ENCODE assay signal across 8 cellular contexts in genomic region chr7:129218514-129219036, GRCh38. TPM values are rescaled to one million over a fixed set of nuclear protein-coding genes. Genes with fewer than 3 reads are reported as not detected.
DNase-seq lines count a peak whose midpoint lies in the region; FAIRE-seq and TF ChIP-seq lines count a peak whose summit lies in the region.

No MANE protein-coding gene starts in this region.

- H3K4me3 ChIP-seq in parathyroid adenoma (ENCODE audit: low read depth, low read length), result no peak overlapping the region
- H3K4me3 ChIP-seq in tibial nerve, result no peak overlapping the region

- 15 to 16% methylated on average over 8 to 9 of the region's 9 CpGs for WGBS in tibial nerve, 2 donors

- in situ Hi-C loops in ACHN (cut with HindIII; ENCODE audit: low pct_ligation_motif_present, low pct_unique_long_range_greater_than_20kb, low sequenced_read_pairs), result no loop called here

- H3K9me3 ChIP-seq in parathyroid adenoma (ENCODE audit: control insufficient read depth, low read length), result no peaks in the 10 kb centered on the region
- H3K9me3 ChIP-seq in tibial nerve, result no peaks in the 10 kb centered on the region

- H3K27ac ChIP-seq in parathyroid adenoma (no peak overlapping the region), tibial nerve (no peak overlapping the region)

- no peak overlapping the region for H3K9ac ChIP-seq in parathyroid adenoma

- FAIRE-seq in GM19239 (lab: Jason Lieb, UNC), result peak; percentile 77

- TF ChIP-seq POLR2A in tibial nerve (IDR thresholded peaks at IDR 0.05), result no peak

- H3K36me3 ChIP-seq in parathyroid adenoma (ENCODE audit: control insufficient read depth, insufficient read depth, low read length) (no peaks in the 10 kb centered on the region), tibial nerve (no peaks in the 10 kb centered on the region)

- no peak for TF ChIP-seq EP300 in tibial nerve (IDR thresholded peaks at IDR 0.05)

- H2AFZ ChIP-seq in parathyroid adenoma, result peak overlapping the region; percentile 63

- H3K4me1 ChIP-seq in parathyroid adenoma (no peaks in the 10 kb centered on the region), tibial nerve (peaks cover 0 to 12% (median 0%) of the 10 kb centered on the region in 4 donors)

- H3K27me3 ChIP-seq in parathyroid adenoma (ENCODE audit: control insufficient read depth, insufficient read depth, low read length) (no peaks in the 10 kb centered on the region), tibial nerve (no peaks in the 10 kb centered on the region)

- DNase-seq in ACHN (peak; percentile 91), GM19239 (ENCODE audit: insufficient read length, low spot score) (peak; percentile 67), NCI-H1105 (lab: John Stamatoyannopoulos, UW) (peak; percentile 76), SK-N-DZ (ENCODE audit: low spot score) (peak; percentile 89), glomerular visceral epithelial cell (ENCODE audit: extremely low spot score) (peak; percentile 76), tibial nerve (ENCODE audit: low spot score in 2 of 2) (peak; percentile 80 to 95)
- DNase-seq in activated naive CD4-positive, alpha-beta T cell (lab: John Stamatoyannopoulos, UW), result peak; percentile 45 to 67 (median 56)

- no peaks in the 10 kb centered on the region for H3K79me2 ChIP-seq in parathyroid adenoma

- peak; percentile 95 for TF ChIP-seq CTCF in parathyroid adenoma (IDR thresholded peaks at IDR 0.05)
- peak; percentile 79 to 93 (median 89) for TF ChIP-seq CTCF in tibial nerve (IDR thresholded peaks at IDR 0.05)

- H3K4me2 ChIP-seq in parathyroid adenoma (ENCODE audit: low read length), result no peak overlapping the region

RNA-seq across cellular contexts. Expression of gene AHCYL2, which starts 6.3 kb away (rescaled TPM):
- polyA plus RNA-seq in SK-N-DZ (2014; cell fraction: cytosol; rRNA removed), result 11.1 TPM in 2 replicates
- 16.0 and 25.0 TPM in 2 replicates for polyA plus RNA-seq in SK-N-DZ (2014; cell fraction: nucleus; rRNA removed)
- 10 to 100 TPM; 21.6 to 42.9 (median 30.9) TPM for total RNA-seq in tibial nerve

RNA-seq across cellular contexts. Expression of gene SMO, which starts 30.1 kb away (rescaled TPM):
- 26.7 and 28.1 TPM in 2 replicates for polyA plus RNA-seq in SK-N-DZ (2014; cell fraction: cytosol; rRNA removed)
- polyA plus RNA-seq in SK-N-DZ (2014; cell fraction: nucleus; rRNA removed), result 57.3 and 65.9 TPM in 2 replicates
- 10 to 100 TPM; 26.4 to 65.7 (median 51.5) TPM for total RNA-seq in tibial nerve
